Comparison of ENCODE assay signal across 21 cellular contexts in genomic region chr5:102737161-102737560, GRCh38.
"Had no signal": no experiment of that assay in that cellular context is flagged by ENCODE, and none has a peak within 500 bp of the region (broad histone marks: within the 10 kb centered on the region; RNA-seq: fewer than 3 reads in every experiment).

No MANE protein-coding gene starts in this region.

- H3K9me3 ChIP-seq: MG63, SJSA1 had no signal

- DNase-seq: IMR-90, Karpas-422, KG1, MG63, NCI-H1092, NCI-H1417, NCI-H1436 treated with DMSO at 0.1 percent for 48 hours, NCI-H1694, NCI-H187 treated with DMSO at 0.1 percent for 48 hours, NCI-H2029 treated with DMSO at 0.1 percent for 48 hours, NCI-H2171, NCI-H226, NCI-H510A, NCI-H526, Right ventricle myocardium superior, RPMI8226, SIG-M5 had no signal

- FAIRE-seq: HepG2, RCC 7860 had no signal

- H3K4me3 ChIP-seq: MG63, SJSA1, SK-N-MC had no signal

- H3K36me3 ChIP-seq: MG63, SJSA1 had no signal

- H3K27ac ChIP-seq: SJSA1, SK-N-MC had no signal

- H3K27me3 ChIP-seq: MG63, SJSA1 had no signal
